ENCODE assay signal across 13 cellular contexts in the genomic region with DNA sequence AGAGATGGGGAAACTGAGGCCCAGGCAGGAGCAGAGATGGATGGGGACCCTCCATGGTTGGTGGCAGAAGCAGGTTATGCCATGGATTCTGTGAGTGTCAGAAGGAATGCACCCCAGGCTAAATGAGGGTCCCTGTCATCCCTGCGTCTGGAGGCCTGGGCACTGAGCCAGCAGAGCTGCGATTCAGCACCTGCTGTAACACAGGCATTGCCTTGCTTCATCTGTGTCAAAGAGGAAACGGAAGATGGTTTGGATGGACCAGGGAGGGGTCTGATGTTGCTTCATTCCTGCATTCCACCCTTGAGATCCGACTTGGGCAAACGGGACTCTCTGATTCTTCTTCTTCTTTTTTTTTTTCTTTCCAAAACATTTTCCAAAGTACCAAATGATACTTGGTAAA. TPM values are rescaled to one million over a fixed set of nuclear protein-coding genes. Genes with fewer than 3 reads are reported as not detected.
A peak's percentile ranks its signal among the peaks of the same experiment; 100 is the strongest.
DNase-seq lines count a peak whose midpoint lies in the region; ATAC-seq and TF ChIP-seq lines count a peak whose summit lies in the region.
"Had no signal": no experiment of that assay in that cellular context is flagged by ENCODE, and none has a peak within 500 bp of the region (broad histone marks: within the 10 kb centered on the region; RNA-seq: fewer than 3 reads in every experiment).

No MANE protein-coding gene starts in this region.

- H3K4me3 ChIP-seq in BE2C (ENCODE audit: low read depth, low read length), result no peak overlapping the region; the same call in 1 of the 2 replicates
- no peak overlapping the region for H3K4me3 ChIP-seq in right cardiac atrium (ENCODE audit: low read length)

- WGBS in right cardiac atrium, result 17% methylated on average over 5 of the region's 5 CpGs

- no peaks in the 10 kb centered on the region for H3K36me3 Mint-ChIP-seq in naive thymus-derived CD8-positive, alpha-beta T cell
- H3K36me3 Mint-ChIP-seq: CD8-positive, alpha-beta T cell had no signal

- ATAC-seq in right cardiac atrium (peak in 1 of 2 donors; percentile 25), HG03442 (IDR thresholded peaks at IDR 0.05; ENCODE audit: unreplicated experiment) (no peak), GM21786 (IDR thresholded peaks at IDR 0.05; ENCODE audit: unreplicated experiment) (no peak)
- no peak for ATAC-seq in naive thymus-derived CD8-positive, alpha-beta T cell
- ATAC-seq: CD8-positive, alpha-beta T cell; left colon had no signal

- H3K4me3 Mint-ChIP-seq in naive thymus-derived CD8-positive, alpha-beta T cell, result peak overlapping the region in 1 of 10 donors; percentile 66
- H3K4me3 Mint-ChIP-seq: CD8-positive, alpha-beta T cell; stimulated activated naive CD8-positive, alpha-beta T cell treated with anti-CD3 and anti-CD28 coated beads, Interleukin-15, Interleukin-2, amounts not matched to agents 100 ng/mL and 50 ng/mL, for 24 hours had no signal

- no peak overlapping the region for H3K27ac ChIP-seq in right cardiac atrium (ENCODE audit: low read length)

- no peak for TF ChIP-seq CTCF in BE2C (IDR thresholded peaks at IDR 0.05; ENCODE audit: low read depth, low read length)

- H3K9me3 ChIP-seq in BE2C (no peaks in the 10 kb centered on the region; the same call in 1 of the 2 replicates), right cardiac atrium (ENCODE audit: control insufficient read depth, low read length) (no peaks in the 10 kb centered on the region)

- peaks cover 0 to 3% (median 0%) of the 10 kb centered on the region in 9 donors for H3K9me3 Mint-ChIP-seq in naive thymus-derived CD8-positive, alpha-beta T cell
- H3K9me3 Mint-ChIP-seq: CD8-positive, alpha-beta T cell; stimulated activated naive CD8-positive, alpha-beta T cell treated with anti-CD3 and anti-CD28 coated beads, Interleukin-15, Interleukin-2, amounts not matched to agents 100 ng/mL and 50 ng/mL, for 24 hours had no signal

- intact Hi-C loops in right cardiac atrium (cut with DNase I), result no loop called here

- POLR2A ChIA-PET in naive thymus-derived CD8-positive, alpha-beta T cell (lab: Charles Lee), result no interaction called here

- no peaks in the 10 kb centered on the region for H3K36me3 ChIP-seq in BE2C

- H3K4me1 ChIP-seq in BE2C (no peaks in the 10 kb centered on the region), right cardiac atrium (ENCODE audit: control insufficient read depth, insufficient read depth, low read length) (no peaks in the 10 kb centered on the region)

- peak overlapping the region in 1 of 10 donors; percentile 69 for H3K27ac Mint-ChIP-seq in naive thymus-derived CD8-positive, alpha-beta T cell
- H3K27ac Mint-ChIP-seq: CD8-positive, alpha-beta T cell; stimulated activated naive CD8-positive, alpha-beta T cell treated with anti-CD3 and anti-CD28 coated beads, Interleukin-15, Interleukin-2, amounts not matched to agents 100 ng/mL and 50 ng/mL, for 24 hours had no signal

- H3K27me3 ChIP-seq in BE2C, result peaks cover 16% of the 10 kb centered on the region
- no peaks in the 10 kb centered on the region for H3K27me3 ChIP-seq in right cardiac atrium (ENCODE audit: control insufficient read depth, insufficient read depth)

- peaks cover 5 to 38% (median 28%) of the 10 kb centered on the region in 5 donors for H3K27me3 Mint-ChIP-seq in naive thymus-derived CD8-positive, alpha-beta T cell

- peak; percentile 84 for DNase-seq in BE2C
- DNase-seq in LoVo (ENCODE audit: low spot score), result peak; percentile 22
- peak; percentile 58 to 70 for DNase-seq in SHP77 (lab: John Stamatoyannopoulos, UW)
- peak; percentile 56 to 74 (median 72) for DNase-seq in right cardiac atrium
- no peak for DNase-seq in naive thymus-derived CD8-positive, alpha-beta T cell
- no peak for DNase-seq in activated T-cell treated with anti-CD3 and anti-CD28 coated beads, Interleukin-2, amount 50 U/mL, for 48 hours
- DNase-seq: CD8-positive, alpha-beta T cell; KG1; T-helper 9 cell had no signal

- peaks cover 0 to 5% (median 0%) of the 10 kb centered on the region in 4 donors for H3K4me1 Mint-ChIP-seq in naive thymus-derived CD8-positive, alpha-beta T cell

RNA-seq across cellular contexts. Expression of a gene that starts 1.2 kb away (rescaled TPM):
- 1.1 TPM for polyA plus RNA-seq in BE2C (2012; ENCODE audit: insufficient read depth, insufficient read length, low read depth)
- 10 to 100 TPM in 1 of 4 donors, 1 to 10 TPM in 3; 5.9 to 11.7 (median 6.9) TPM for total RNA-seq in right cardiac atrium
- 2.3 TPM for polyA plus RNA-seq in right cardiac atrium
- 1 to 10 TPM; 2.6 TPM for total RNA-seq in naive thymus-derived CD8-positive, alpha-beta T cell
- polyA plus RNA-seq in naive thymus-derived CD8-positive, alpha-beta T cell, result under 1 TPM in 1 of 3 donors, not detected in 2; 0.15 TPM

RNA-seq across cellular contexts. Expression of a gene that starts 21.2 kb away (rescaled TPM):
- 0.20 TPM for polyA plus RNA-seq in BE2C (2012; ENCODE audit: insufficient read depth, insufficient read length, low read depth)
- 1 to 10 TPM in 3 of 4 donors, under 1 TPM in 1; 0.65 to 2.5 (median 1.4) TPM for total RNA-seq in right cardiac atrium
- polyA plus RNA-seq in right cardiac atrium, result 0.79 TPM
- under 1 TPM; 0.29 to 0.30 TPM for total RNA-seq in naive thymus-derived CD8-positive, alpha-beta T cell
- polyA plus RNA-seq in naive thymus-derived CD8-positive, alpha-beta T cell, result not detected
- total RNA-seq: CD8-positive, alpha-beta T cell had no signal

RNA-seq across cellular contexts. Expression of a gene that starts 36.1 kb away (rescaled TPM):
- polyA plus RNA-seq in BE2C (2012; ENCODE audit: insufficient read depth, insufficient read length, low read depth), result 19.8 TPM
- total RNA-seq in right cardiac atrium, result 10 to 100 TPM; 13.3 to 16.9 (median 15.0) TPM
- 7.0 TPM for polyA plus RNA-seq in right cardiac atrium
- 10 to 100 TPM; 17.6 to 19.7 TPM for total RNA-seq in naive thymus-derived CD8-positive, alpha-beta T cell
- polyA plus RNA-seq in naive thymus-derived CD8-positive, alpha-beta T cell, result 1 to 10 TPM; 2.4 to 5.3 (median 3.4) TPM

RNA-seq across cellular contexts. Expression of a gene that starts 38.3 kb away (rescaled TPM):
- 31.8 TPM for polyA plus RNA-seq in BE2C (2012; ENCODE audit: insufficient read depth, insufficient read length, low read depth)
- total RNA-seq in right cardiac atrium, result 1 to 10 TPM; 5.5 to 8.1 (median 6.1) TPM
- polyA plus RNA-seq in right cardiac atrium, result 5.5 TPM
- total RNA-seq in naive thymus-derived CD8-positive, alpha-beta T cell, result 10 to 100 TPM; 28.9 to 29.6 TPM
- polyA plus RNA-seq in naive thymus-derived CD8-positive, alpha-beta T cell, result 1 to 10 TPM; 3.1 to 9.7 (median 5.2) TPM

RNA-seq across cellular contexts. Expression of a gene that starts 54.5 kb away (rescaled TPM):
- polyA plus RNA-seq in BE2C (2012; ENCODE audit: insufficient read depth, insufficient read length, low read depth), result 21.8 TPM
- 10 to 100 TPM; 18.1 to 27.5 (median 22.4) TPM for total RNA-seq in right cardiac atrium
- polyA plus RNA-seq in right cardiac atrium, result 27.8 TPM
- 10 to 100 TPM; 53.0 to 53.1 TPM for total RNA-seq in naive thymus-derived CD8-positive, alpha-beta T cell
- 10 to 100 TPM in 1 of 3 donors, 1 to 10 TPM in 2; 5.0 to 10.8 (median 7.1) TPM for polyA plus RNA-seq in naive thymus-derived CD8-positive, alpha-beta T cell

Comparison
In these comparisons a context has a peak if more than half of its experiments do, and no peak if none do; other contexts are left out.
1. DNase-seq: peak in BE2C (single experiment), LoVo (single experiment), SHP77 (2 of 2) and right cardiac atrium (3 of 3); none in naive thymus-derived CD8-positive, alpha-beta T cell (0 of 10) and activated T-cell treated with anti-CD3 and anti-CD28 coated beads, Interleukin-2, amount 50 U/mL, for 48 hours (0 of 2).